21 cellular contexts compared by ENCODE assay signal in genomic region chr3:140013220-140013619, GRCh38.
"Had no signal": no experiment of that assay in that cellular context is flagged by ENCODE, and none has a peak within 500 bp of the region (broad histone marks: within the 10 kb centered on the region; RNA-seq: fewer than 3 reads in every experiment).

No MANE protein-coding gene starts in this region.

- DNase-seq: heart right ventricle; kidney glomerular epithelial cell; left cardiac atrium; left ventricle myocardium superior; lower lobe of right lung; mammary epithelial cell; mesendoderm; midbrain; naive thymus-derived CD8-positive, alpha-beta T cell; retina; right cardiac atrium; stimulated activated CD4-positive, alpha-beta T cell treated with anti-CD3 and anti-CD28 coated beads, Interleukin-12 subunit alpha, Interleukin-12 subunit beta, amount 100 ng/mL, for 4 hours; stimulated activated CD4-positive, alpha-beta T cell treated with anti-CD3 and anti-CD28 coated beads, Interleukin-15, amount 100 ng/mL, for 24 hours; stimulated activated CD4-positive, alpha-beta T cell treated with anti-CD3 and anti-CD28 coated beads, Interleukin-2, amount 100 ng/mL, for 24 hours; stimulated activated CD4-positive, alpha-beta T cell treated with anti-CD3 and anti-CD28 coated beads, Interleukin-4, amount 100 ng/mL, for 1 hour; stimulated activated naive B cell treated with anti-CD40 and anti-IgM and Interleukin-4, amounts not matched to agents 10 μg/mL and 1 μg/mL and 100 μg/mL, for 72 hours; stimulated activated naive CD8-positive, alpha-beta T cell treated with anti-CD3 and anti-CD28 coated beads, Interleukin-15, Interleukin-2, amounts not matched to agents 100 U/mL and 50 U/mL, for 24 hours; stomach; uterus had no signal

- ATAC-seq: heart right ventricle; left cardiac atrium; left lobe of liver; left ventricle myocardium superior; lower lobe of right lung; naive thymus-derived CD8-positive, alpha-beta T cell; right cardiac atrium; sciatic nerve; stimulated activated naive B cell treated with anti-CD40 and anti-IgM and Interleukin-4, amounts not matched to agents 10 μg/mL and 1 μg/mL and 100 μg/mL, for 72 hours; stimulated activated naive CD8-positive, alpha-beta T cell treated with anti-CD3 and anti-CD28 coated beads, Interleukin-15, Interleukin-2, amounts not matched to agents 100 U/mL and 50 U/mL, for 24 hours had no signal
